8 cellular contexts compared by ENCODE assay signal in the genomic region with DNA sequence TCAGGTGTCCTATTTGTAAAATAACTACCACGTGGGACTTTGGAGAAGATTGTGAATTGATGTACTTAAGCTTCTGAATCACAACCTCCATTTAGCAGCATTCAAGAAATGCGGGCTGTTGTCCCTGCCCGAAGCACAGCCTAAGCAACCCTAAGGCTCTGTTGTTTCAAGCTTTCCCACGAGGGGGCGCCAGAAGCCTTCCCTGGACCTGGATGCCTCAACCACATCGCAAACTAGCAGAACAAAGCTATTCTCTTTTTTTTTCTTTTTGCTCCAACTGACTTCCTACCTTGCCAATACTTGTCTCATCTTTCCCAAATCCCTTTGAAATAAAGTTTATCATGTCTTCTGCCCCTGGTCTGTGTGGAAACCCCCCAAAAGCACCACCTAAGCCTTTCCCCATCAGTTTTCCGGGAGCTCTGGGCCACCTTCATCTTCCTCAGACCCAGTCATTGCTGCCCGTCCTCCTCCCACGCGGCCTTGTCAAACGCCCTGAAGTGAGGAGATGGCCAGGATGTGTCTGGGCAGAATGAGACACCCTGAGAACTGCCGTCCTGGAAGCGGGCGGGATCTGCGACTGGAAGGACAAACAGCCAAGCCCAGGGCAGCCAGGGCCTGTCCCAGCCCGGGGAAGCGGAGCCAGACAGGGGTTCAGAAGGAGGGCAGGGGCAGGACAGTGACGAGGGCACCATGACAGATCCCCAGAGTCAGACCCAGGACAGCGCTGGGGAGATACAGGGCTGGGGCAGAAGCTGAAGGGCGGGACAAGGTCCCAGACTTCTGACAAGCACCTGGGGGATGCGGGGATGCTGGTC.
A peak's percentile ranks its signal among the peaks of the same experiment; 100 is the strongest.
DNase-seq lines count a peak whose midpoint lies in the region; ATAC-seq and TF ChIP-seq lines count a peak whose summit lies in the region.

No MANE protein-coding gene starts in this region.

- peaks cover 3% of the 10 kb centered on the region for H3K27me3 Mint-ChIP-seq in endothelial cell (ENCODE audit: unreplicated experiment)

- no peaks in the 10 kb centered on the region for H3K4me1 Mint-ChIP-seq in endothelial cell (ENCODE audit: unreplicated experiment)

- peak; percentile 54 for ATAC-seq in HG03066 (IDR thresholded peaks at IDR 0.05; ENCODE audit: low read depth, unreplicated experiment)
- peak; percentile 82 for ATAC-seq in mucosa of descending colon
- no peak for ATAC-seq in HG03521 (IDR thresholded peaks at IDR 0.05; ENCODE audit: unreplicated experiment)

- intact Hi-C loops in mucosa of descending colon (cut with DNase I, micrococcal nuclease): no loop called here

- no peak overlapping the region for H3K4me3 Mint-ChIP-seq in endothelial cell (ENCODE audit: unreplicated experiment)

- TF ChIP-seq CTCF in endothelial cell (IDR thresholded peaks at IDR 0.05; ENCODE audit: unreplicated experiment): peak; percentile 92
- TF ChIP-seq CTCF in mucosa of descending colon (IDR thresholded peaks at IDR 0.05): peak; percentile 68

- H3K36me3 Mint-ChIP-seq in endothelial cell (ENCODE audit: low read depth, unreplicated experiment): no peaks in the 10 kb centered on the region

- H3K27ac Mint-ChIP-seq in endothelial cell (ENCODE audit: unreplicated experiment): no peak overlapping the region

- no peaks in the 10 kb centered on the region for H3K36me3 ChIP-seq in mucosa of descending colon (ENCODE audit: low read depth)

- H3K9me3 ChIP-seq in mucosa of descending colon: no peaks in the 10 kb centered on the region

- H3K4me3 ChIP-seq in mucosa of descending colon: no peak overlapping the region

- H3K9me3 Mint-ChIP-seq in endothelial cell (ENCODE audit: unreplicated experiment): no peaks in the 10 kb centered on the region

- H3K4me1 ChIP-seq in mucosa of descending colon (ENCODE audit: low read depth): no peaks in the 10 kb centered on the region

- DNase-seq in COLO829 (ENCODE audit: low spot score) (peak; percentile 40), NOMO-1 (lab: John Stamatoyannopoulos, UW; ENCODE audit: unreplicated experiment in 2 of 2) (peak; percentile 48 to 57), endothelial cell (ENCODE audit: low spot score) (peak; percentile 93), mucosa of descending colon (peak in 2 of 3 donors; percentile 86 to 93)
- peak; percentile 52 to 90 (median 84) for DNase-seq in activated CD8-positive, alpha-beta memory T cell treated with anti-CD3 and anti-CD28 coated beads for 48 hours (ENCODE audit: low read depth in 2 of 3, low spot score in 2 of 3)
- DNase-seq in stimulated activated CD8-positive, alpha-beta memory T cell treated with anti-CD3 and anti-CD28 coated beads, Interleukin-4, amount 100 ng/mL, for 4 hours (ENCODE audit: low read depth in 2 of 2, low spot score in 1 of 2): peak; percentile 53 to 69

Comparison
In these comparisons a context has a peak if more than half of its experiments do, and no peak if none do; other contexts are left out.
1. DNase-seq: peak in every context shown above with its lines; median percentile 93 in endothelial cell; 90 in mucosa of descending colon; 84 in activated CD8-positive, alpha-beta memory T cell treated with anti-CD3 and anti-CD28 coated beads for 48 hours; 61 in stimulated activated CD8-positive, alpha-beta memory T cell treated with anti-CD3 and anti-CD28 coated beads, Interleukin-4, amount 100 ng/mL, for 4 hours; 52 in NOMO-1; 40 in COLO829.